15 cellular contexts compared by ENCODE assay signal in the genomic region with DNA sequence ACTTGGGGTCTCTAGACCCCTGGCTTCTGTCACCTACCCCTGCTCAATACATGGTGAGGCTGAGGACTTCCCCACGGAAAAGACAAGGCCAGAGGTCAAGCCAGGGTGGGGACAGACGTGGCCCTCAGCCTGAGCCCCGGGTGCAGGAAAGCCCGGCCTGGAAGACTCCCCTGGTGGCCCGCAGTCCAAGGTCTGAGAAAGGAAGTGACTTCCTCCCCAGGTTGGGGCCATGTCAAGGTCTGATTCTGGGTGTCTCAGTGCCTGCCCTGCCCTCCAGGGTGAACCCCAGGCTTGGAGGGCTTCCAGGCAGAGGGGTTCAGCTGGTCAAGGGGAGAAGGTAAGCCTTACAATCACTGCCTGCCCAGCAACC. TPM values are rescaled to one million over a fixed set of nuclear protein-coding genes. Genes with fewer than 3 reads are reported as not detected.
DNase-seq lines count a peak whose midpoint lies in the region; ATAC-seq, FAIRE-seq and TF ChIP-seq lines count a peak whose summit lies in the region.
"Had no signal": no experiment of that assay in that cellular context is flagged by ENCODE, and none has a peak within 500 bp of the region (broad histone marks: within the 10 kb centered on the region; RNA-seq: fewer than 3 reads in every experiment).

No MANE protein-coding gene starts in this region.

- peak overlapping the region; percentile 31 for H3K9ac ChIP-seq in DND-41 (ENCODE audit: low read depth, low read length)

- H3K27me3 ChIP-seq in DND-41 (ENCODE audit: insufficient read depth, low read length, poor library complexity) (no peaks in the 10 kb centered on the region), left lung (no peaks in the 10 kb centered on the region), small intestine (ENCODE audit: control insufficient read depth in 2 of 2, insufficient read depth in 2 of 2, low read length in 2 of 2) (no peaks in the 10 kb centered on the region)

- peak overlapping the region; percentile 91 for H3K4me2 ChIP-seq in DND-41 (ENCODE audit: insufficient read depth, low read length)

- H3K27ac Mint-ChIP-seq in T-helper 2 cell treated with Interferon-gamma antibody and Interleukin-4, amounts not matched to agents 5 μg/mL and 100 μg/mL, for 36 hours = peak overlapping the region; percentile 52

- H3K4me3 ChIP-seq in DND-41 (ENCODE audit: low read depth in 1 of 2, low read length in 2 of 2) (peak overlapping the region in 1 of 2 experiments; percentile 24; a peak in 1 of 4 replicates), left lung (peak overlapping the region in 1 of 2 donors; percentile 78), small intestine (ENCODE audit: low read depth in 1 of 2, low read length in 2 of 2) (no peak overlapping the region)

- peak overlapping the region; percentile 12 for H3K4me3 Mint-ChIP-seq in T-helper 2 cell treated with Interferon-gamma antibody and Interleukin-4, amounts not matched to agents 5 μg/mL and 100 μg/mL, for 36 hours
- H3K4me3 Mint-ChIP-seq: HFFc6 had no signal

- H3K27me3 Mint-ChIP-seq in T-helper 2 cell treated with Interferon-gamma antibody and Interleukin-4, amounts not matched to agents 5 μg/mL and 100 μg/mL, for 36 hours (ENCODE audit: low read depth) = no peaks in the 10 kb centered on the region

- TF ChIP-seq CTCF in DND-41 (IDR thresholded peaks at IDR 0.05; ENCODE audit: borderline replicate concordance, extremely low read depth, low read length, poor library complexity, severe bottlenecking) = no peak
- no peak for TF ChIP-seq CTCF in left lung (IDR thresholded peaks at IDR 0.05)

- peaks cover 76% of the 10 kb centered on the region for H3K4me1 ChIP-seq in DND-41 (ENCODE audit: insufficient read depth, low read length)
- H3K4me1 ChIP-seq in left lung = peaks cover 39 to 92% of the 10 kb centered on the region in 2 donors
- peaks cover 3 to 19% of the 10 kb centered on the region in 2 donors for H3K4me1 ChIP-seq in small intestine (ENCODE audit: control insufficient read depth in 2 of 2, insufficient read depth in 1 of 2, low read depth in 1 of 2, low read length in 1 of 2)

- H3K9me3 ChIP-seq in DND-41 (ENCODE audit: insufficient read depth, low read length, severe bottlenecking) (no peaks in the 10 kb centered on the region), left lung (no peaks in the 10 kb centered on the region), small intestine (ENCODE audit: control insufficient read depth, low read depth) (no peaks in the 10 kb centered on the region)

- H3K79me2 ChIP-seq in DND-41 (ENCODE audit: insufficient read depth, low read length) = peaks cover 59% of the 10 kb centered on the region

- no peak for ATAC-seq in DND-41 (ENCODE audit: insufficient read depth, low read depth)
- ATAC-seq in left lung = no peak

- H3K36me3 Mint-ChIP-seq in T-helper 2 cell treated with Interferon-gamma antibody and Interleukin-4, amounts not matched to agents 5 μg/mL and 100 μg/mL, for 36 hours (ENCODE audit: low read depth) = peaks cover 15% of the 10 kb centered on the region

- no peaks in the 10 kb centered on the region for H3K9me3 Mint-ChIP-seq in T-helper 2 cell treated with Interferon-gamma antibody and Interleukin-4, amounts not matched to agents 5 μg/mL and 100 μg/mL, for 36 hours
- H3K9me3 Mint-ChIP-seq: HFFc6 had no signal

- H4K20me1 ChIP-seq in DND-41 (ENCODE audit: insufficient read depth, low read length) = peaks cover 70% of the 10 kb centered on the region

- no peak for DNase-seq in DND-41
- no peak for DNase-seq in T-helper 2 cell treated with Interferon-gamma antibody and Interleukin-4, amounts not matched to agents 5 μg/mL and 100 μg/mL, for 36 hours (ENCODE audit: low spot score)
- peak in 1 of 2 donors; percentile 76 for DNase-seq in left lung
- DNase-seq in small intestine = peak; percentile 29
- DNase-seq in NCI-H345 treated with DMSO at 0.1 percent for 48 hours (lab: John Stamatoyannopoulos, UW; ENCODE audit: unreplicated experiment) = no peak
- no peak for DNase-seq in D341Med (ENCODE audit: low spot score)
- no peak for DNase-seq in NAMALWA (ENCODE audit: low spot score)
- DNase-seq in frontal cortex (ENCODE audit: low spot score in 2 of 2) = no peak
- DNase-seq: activated CD8-positive, alpha-beta memory T cell treated with anti-CD3 and anti-CD28 coated beads, Interleukin-2, amount 50 U/mL, for 48 hours; COR-L47; effector CD8-positive, alpha-beta T cell; NCI-H1694; NCI-H82; SIG-M5 had no signal

- peaks cover 77% of the 10 kb centered on the region for H3K36me3 ChIP-seq in DND-41 (ENCODE audit: insufficient read depth, low read length)
- H3K36me3 ChIP-seq in left lung = peaks cover 0 to 72% of the 10 kb centered on the region in 2 donors
- H3K36me3 ChIP-seq in small intestine (ENCODE audit: control insufficient read depth in 2 of 2, insufficient read depth in 2 of 2, low read length in 2 of 2) = peaks cover 10 to 39% of the 10 kb centered on the region in 2 donors

- peak overlapping the region; percentile 66 for H3K27ac ChIP-seq in DND-41 (ENCODE audit: low read length)
- H3K27ac ChIP-seq in left lung = peak overlapping the region; percentile 88 to 93
- H3K27ac ChIP-seq in small intestine (ENCODE audit: low read depth in 1 of 2, low read length in 1 of 2) = peak overlapping the region in 1 of 2 donors; percentile 81

- H3K4me1 Mint-ChIP-seq in T-helper 2 cell treated with Interferon-gamma antibody and Interleukin-4, amounts not matched to agents 5 μg/mL and 100 μg/mL, for 36 hours (ENCODE audit: low read depth) = peaks cover 43% of the 10 kb centered on the region

- intact Hi-C loops in left lung (cut with DNase I) = no loop called here

- WGBS in small intestine, 3 donors = 45 to 58% (median 52%) methylated on average over 5 of the region's 5 CpGs

- H2AFZ ChIP-seq in DND-41 (ENCODE audit: low read depth, low read length) = no peak overlapping the region

- FAIRE-seq in small intestine (lab: Jason Lieb, UNC) (no peak), frontal cortex (lab: Jason Lieb, UNC) (no peak)

RNA-seq across cellular contexts. Expression of gene CTSD, which starts 3.9 kb away (rescaled TPM):
- 1,000 to 10,000 TPM; 1,902 to 2,455 TPM for total RNA-seq in left lung
- 100 to 1,000 TPM; 537 to 799 (median 563) TPM for polyA plus RNA-seq in small intestine
- 22.0 TPM for total RNA-seq in frontal cortex

RNA-seq across cellular contexts. Expression of gene IFITM10, which starts 9.4 kb away (rescaled TPM):
- total RNA-seq in left lung = 10 to 100 TPM in 1 of 2 donors, 1 to 10 TPM in 1; 3.4 to 16.5 TPM
- polyA plus RNA-seq in small intestine = under 1 TPM in 2 of 3 donors, not detected in 1; 0.43 to 0.54 TPM
- total RNA-seq in frontal cortex = 0.41 TPM

Comparison
In these comparisons a context has a peak if more than half of its experiments do, and no peak if none do; other contexts are left out.
1. RNA of gene CTSD, which starts 3.9 kb away (total RNA-seq): 1,902 to 2,455 TPM in left lung; 22.0 TPM in frontal cortex (single experiment); every median in the first group is over 10 times any median in the second.